In the genomic region with DNA sequence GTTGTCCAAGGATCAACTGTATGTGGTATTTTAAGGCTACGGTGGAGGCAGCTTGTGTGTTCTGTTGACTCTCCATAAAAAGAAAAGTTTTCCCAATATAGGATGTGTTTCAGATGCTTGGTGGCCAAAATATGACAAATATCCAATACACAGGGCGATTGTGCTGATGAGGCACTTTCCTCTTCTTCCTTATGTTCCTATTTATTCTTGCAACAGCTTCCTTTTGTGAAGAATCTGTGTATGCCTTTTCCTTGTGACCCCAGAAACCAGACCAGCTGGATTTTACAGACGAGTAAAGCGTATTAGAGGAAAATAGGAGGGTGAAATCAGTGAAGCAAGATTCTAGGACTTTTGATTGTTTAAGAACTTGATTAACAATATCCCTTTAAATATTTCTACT, we compare ENCODE assay signal across 25 cellular contexts.
"Had no signal": no experiment of that assay in that cellular context is flagged by ENCODE, and none has a peak within 500 bp of the region (broad histone marks: within the 10 kb centered on the region; RNA-seq: fewer than 3 reads in every experiment).

No MANE protein-coding gene starts in this region.

- H3K27ac ChIP-seq: colonic mucosa, epithelial cell of prostate, esophagus squamous epithelium, gastrocnemius medialis, heart right ventricle, left lung, lower lobe of right lung had no signal

- H3K27me3 ChIP-seq: colonic mucosa, esophagus squamous epithelium, gastrocnemius medialis, heart right ventricle, left lung had no signal

- ATAC-seq: effector memory CD8-positive, alpha-beta T cell; esophagus mucosa; gastrocnemius medialis; left cardiac atrium; left lung; left ventricle myocardium superior; lower lobe of right lung; mucosa of descending colon had no signal

- DNase-seq: colonic mucosa; cortex of kidney; effector CD8-positive, alpha-beta T cell; effector memory CD8-positive, alpha-beta T cell; endodermal cell; erythroblast; esophagus squamous epithelium; foreskin fibroblast; foreskin melanocyte; gastrocnemius medialis; glutamatergic neuron; head of caudate nucleus; heart right ventricle; hippocampal formation; left cardiac atrium; left lung; left ventricle myocardium superior; lower lobe of right lung; mesenchymal stem cell; mucosa of descending colon; naive B cell had no signal

- H3K36me3 ChIP-seq: colonic mucosa, esophagus squamous epithelium, gastrocnemius medialis, heart right ventricle, left lung, lower lobe of right lung had no signal

- FAIRE-seq: islet of Langerhans, keratinocyte had no signal

- H3K4me1 ChIP-seq: colonic mucosa, esophagus squamous epithelium, gastrocnemius medialis, left lung, lower lobe of right lung had no signal

- H3K4me3 ChIP-seq: colonic mucosa, esophagus squamous epithelium, gastrocnemius medialis, heart right ventricle, left lung, lower lobe of right lung, mucosa of descending colon had no signal

- H3K9me3 ChIP-seq: colonic mucosa, esophagus squamous epithelium, gastrocnemius medialis, mucosa of descending colon had no signal
